Comparison of ENCODE assay signal across 25 cellular contexts in the genomic region with DNA sequence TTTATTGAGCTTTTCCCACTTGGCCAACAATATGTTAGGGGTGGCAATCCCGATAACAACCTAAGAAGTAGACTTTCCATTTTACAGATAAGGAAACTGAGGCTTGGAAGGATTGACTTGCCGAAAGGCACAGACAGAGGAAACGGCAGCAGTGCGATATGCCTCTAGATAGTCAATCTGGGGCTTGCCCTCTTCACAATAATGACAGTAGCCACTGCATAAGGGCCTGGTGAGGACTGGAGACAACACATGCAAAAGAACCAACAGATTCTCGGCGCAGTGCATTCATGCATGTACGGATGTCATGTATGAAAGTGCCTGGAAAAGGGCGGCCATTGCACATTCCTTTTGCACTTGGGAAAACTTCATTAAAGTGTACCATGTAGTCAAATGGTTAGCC.
A peak's percentile ranks its signal among the peaks of the same experiment; 100 is the strongest.
DNase-seq lines count a peak whose midpoint lies in the region; ATAC-seq and TF ChIP-seq lines count a peak whose summit lies in the region.
"Had no signal": no experiment of that assay in that cellular context is flagged by ENCODE, and none has a peak within 500 bp of the region (broad histone marks: within the 10 kb centered on the region; RNA-seq: fewer than 3 reads in every experiment).

No MANE protein-coding gene starts in this region.

- H3K4me3 ChIP-seq in esophagus muscularis mucosa = no peak overlapping the region
- H3K4me3 ChIP-seq in testis = no peak overlapping the region
- no peak overlapping the region for H3K4me3 ChIP-seq in ovary
- H3K4me3 ChIP-seq: body of pancreas had no signal

- peaks cover 28% of the 10 kb centered on the region for H3K4me1 Mint-ChIP-seq in activated naive CD4-positive, alpha-beta T cell treated with anti-CD3 and anti-CD28 coated beads, Interleukin-2, amount 50 U/mL, for 24 hours
- H3K4me1 Mint-ChIP-seq in activated T-helper 1 cell treated with anti-CD3 and anti-CD28 coated beads, Interleukin-12 subunit alpha, Interleukin-12 subunit beta, Interleukin-2, Interleukin-4 antibody, amounts not matched to agents 30 ng/mL and 10 ng/mL and 1 ng/mL, durations not matched to agents 14 hours and 24 hours and 36 hours (ENCODE audit: low read depth) = peaks cover 80% of the 10 kb centered on the region
- H3K4me1 Mint-ChIP-seq: memory B cell had no signal

- H3K27ac ChIP-seq in esophagus muscularis mucosa (replicated peaks in 1 of 4) = no peak overlapping the region
- H3K27ac ChIP-seq in testis = no peak overlapping the region
- H3K27ac ChIP-seq in ovary = no peak overlapping the region
- H3K27ac ChIP-seq: body of pancreas, C4-2B, foreskin keratinocyte, vagina had no signal

- H3K4me3 Mint-ChIP-seq in activated naive CD4-positive, alpha-beta T cell treated with anti-CD3 and anti-CD28 coated beads, Interleukin-2, amount 50 U/mL, for 24 hours = no peak overlapping the region
- H3K4me3 Mint-ChIP-seq in activated T-helper 1 cell treated with anti-CD3 and anti-CD28 coated beads, Interleukin-12 subunit alpha, Interleukin-12 subunit beta, Interleukin-2, Interleukin-4 antibody, amounts not matched to agents 30 ng/mL and 10 ng/mL and 1 ng/mL, durations not matched to agents 14 hours and 24 hours and 36 hours = peak overlapping the region; percentile 87
- H3K4me3 Mint-ChIP-seq: memory B cell had no signal

- H3K36me3 ChIP-seq in esophagus muscularis mucosa (no peaks in the 10 kb centered on the region), testis (ENCODE audit: low read depth, missing control alignments) (no peaks in the 10 kb centered on the region), ovary (no peaks in the 10 kb centered on the region)
- H3K36me3 ChIP-seq: vagina had no signal

- TF ChIP-seq EP300 in esophagus muscularis mucosa (IDR thresholded peaks at IDR 0.05) (no peak), ovary (IDR thresholded peaks at IDR 0.05) (no peak)

- intact Hi-C loops in activated T-helper 1 cell treated with anti-CD3 and anti-CD28 coated beads, Interleukin-12 subunit alpha, Interleukin-12 subunit beta, Interleukin-2, Interleukin-4 antibody, amounts not matched to agents 30 ng/mL and 10 ng/mL and 1 ng/mL, durations not matched to agents 14 hours and 24 hours and 36 hours (cut with micrococcal nuclease) = loop anchor here (5.0 kb wide), 3 partner anchors 131 to 526 kb away; no protein-coding TSS in a partner anchor
- intact Hi-C loops in esophagus muscularis mucosa (cut with DNase I) = loop anchor here (5.0 kb wide), 1 partner anchor 959 kb away; no protein-coding TSS in a partner anchor
- intact Hi-C loops in testis (cut with DNase I; ENCODE audit: low total_unique reads) = no loop called here
- intact Hi-C loops in ovary (cut with DNase I) = loop anchor here in 1 of 4 donors (10.0 kb wide), 1 partner anchor 956 kb away; a partner anchor contains a TSS

- peak overlapping the region; percentile 37 for H3K27ac Mint-ChIP-seq in activated naive CD4-positive, alpha-beta T cell treated with anti-CD3 and anti-CD28 coated beads, Interleukin-2, amount 50 U/mL, for 24 hours
- peak overlapping the region; percentile 95 for H3K27ac Mint-ChIP-seq in activated T-helper 1 cell treated with anti-CD3 and anti-CD28 coated beads, Interleukin-12 subunit alpha, Interleukin-12 subunit beta, Interleukin-2, Interleukin-4 antibody, amounts not matched to agents 30 ng/mL and 10 ng/mL and 1 ng/mL, durations not matched to agents 14 hours and 24 hours and 36 hours
- H3K27ac Mint-ChIP-seq: memory B cell had no signal

- TF ChIP-seq CTCF in esophagus muscularis mucosa (IDR thresholded peaks at IDR 0.05) (no peak), testis (IDR thresholded peaks at IDR 0.05) (no peak), ovary (IDR thresholded peaks at IDR 0.05) (no peak)

- no peak for DNase-seq in activated naive CD4-positive, alpha-beta T cell treated with anti-CD3 and anti-CD28 coated beads, Interleukin-2, amount 50 U/mL, for 16 hours
- DNase-seq in activated T-helper 1 cell treated with anti-CD3 and anti-CD28 coated beads, Interleukin-12 subunit alpha, Interleukin-12 subunit beta, Interleukin-2, Interleukin-4 antibody, amounts not matched to agents 30 ng/mL and 10 ng/mL and 1 ng/mL, durations not matched to agents 14 hours and 24 hours and 36 hours (ENCODE audit: low spot score) = no peak
- DNase-seq in esophagus muscularis mucosa (ENCODE audit: extremely low spot score) (peak; percentile 77), testis (no peak), ovary (no peak)
- DNase-seq: activated CD4-positive, alpha-beta T cell treated with anti-CD3 and anti-CD28 coated beads for 4 hours; body of pancreas; effector CD4-positive, alpha-beta T cell; erythroblast; foreskin keratinocyte; Karpas-422; left cardiac atrium; NCI-H187; NCI-H524 treated with DMSO at 0.1 percent for 48 hours; NK-92 treated with Interleukin-12 subunit alpha and Interleukin-12 subunit beta, amount 100 ng/mL, for 24 hours; occipital lobe; SHP77 treated with DMSO at 0.1 percent for 48 hours; stimulated activated CD4-positive, alpha-beta T cell treated with anti-CD3 and anti-CD28 coated beads, Interleukin-1b, Interleukin-23, amount 100 ng/mL, for 48 hours; SW 1271 had no signal

- H3K9me3 Mint-ChIP-seq in activated naive CD4-positive, alpha-beta T cell treated with anti-CD3 and anti-CD28 coated beads, Interleukin-2, amount 50 U/mL, for 24 hours = no peaks in the 10 kb centered on the region
- no peaks in the 10 kb centered on the region for H3K9me3 Mint-ChIP-seq in activated T-helper 1 cell treated with anti-CD3 and anti-CD28 coated beads, Interleukin-12 subunit alpha, Interleukin-12 subunit beta, Interleukin-2, Interleukin-4 antibody, amounts not matched to agents 30 ng/mL and 10 ng/mL and 1 ng/mL, durations not matched to agents 14 hours and 24 hours and 36 hours
- H3K9me3 Mint-ChIP-seq: memory B cell had no signal

- H3K27me3 ChIP-seq in esophagus muscularis mucosa (no peaks in the 10 kb centered on the region), testis (no peaks in the 10 kb centered on the region), ovary (no peaks in the 10 kb centered on the region)
- H3K27me3 ChIP-seq: body of pancreas, foreskin keratinocyte, vagina had no signal

- no peaks in the 10 kb centered on the region for H3K27me3 Mint-ChIP-seq in activated naive CD4-positive, alpha-beta T cell treated with anti-CD3 and anti-CD28 coated beads, Interleukin-2, amount 50 U/mL, for 24 hours
- H3K27me3 Mint-ChIP-seq in activated T-helper 1 cell treated with anti-CD3 and anti-CD28 coated beads, Interleukin-12 subunit alpha, Interleukin-12 subunit beta, Interleukin-2, Interleukin-4 antibody, amounts not matched to agents 30 ng/mL and 10 ng/mL and 1 ng/mL, durations not matched to agents 14 hours and 24 hours and 36 hours (ENCODE audit: insufficient read depth) = peaks cover 2% of the 10 kb centered on the region

- H3K4me1 ChIP-seq in esophagus muscularis mucosa (peaks cover 0 to 5% (median 3%) of the 10 kb centered on the region in 4 donors), testis (no peaks in the 10 kb centered on the region), ovary (ENCODE audit: insufficient read depth) (peaks cover 2% of the 10 kb centered on the region)
- H3K4me1 ChIP-seq: body of pancreas, foreskin keratinocyte, vagina had no signal

- 97% methylated on average over 8 of the region's 8 CpGs for WGBS in esophagus muscularis mucosa
- WGBS in testis, 2 donors = 91 to 95% methylated on average over 8 of the region's 8 CpGs
- 96 to 97% (median 96%) methylated on average over 8 of the region's 8 CpGs for WGBS in ovary, 3 donors

- ATAC-seq in GM21786 (IDR thresholded peaks at IDR 0.05; ENCODE audit: unreplicated experiment) = no peak
- ATAC-seq: body of pancreas, foreskin keratinocyte, HCT116, left cardiac atrium had no signal

- no peaks in the 10 kb centered on the region for H3K36me3 Mint-ChIP-seq in activated naive CD4-positive, alpha-beta T cell treated with anti-CD3 and anti-CD28 coated beads, Interleukin-2, amount 50 U/mL, for 24 hours
- H3K36me3 Mint-ChIP-seq in activated T-helper 1 cell treated with anti-CD3 and anti-CD28 coated beads, Interleukin-12 subunit alpha, Interleukin-12 subunit beta, Interleukin-2, Interleukin-4 antibody, amounts not matched to agents 30 ng/mL and 10 ng/mL and 1 ng/mL, durations not matched to agents 14 hours and 24 hours and 36 hours (ENCODE audit: low read depth) = peaks cover 64% of the 10 kb centered on the region
- H3K36me3 Mint-ChIP-seq: memory B cell had no signal

- TF ChIP-seq POLR2A in esophagus muscularis mucosa (IDR thresholded peaks at IDR 0.05; ENCODE audit: low read depth) (no peak), testis (IDR thresholded peaks at IDR 0.05) (no peak), ovary (IDR thresholded peaks at IDR 0.05) (no peak)

- H3K9me3 ChIP-seq in esophagus muscularis mucosa (no peaks in the 10 kb centered on the region), testis (no peaks in the 10 kb centered on the region), ovary (no peaks in the 10 kb centered on the region)
- H3K9me3 ChIP-seq: body of pancreas, vagina had no signal
